ENCODE assay signal across 9 cellular contexts in genomic region chr1:6889875-6890480, GRCh38.
DNase-seq lines count a peak whose midpoint lies in the region; ATAC-seq, FAIRE-seq and TF ChIP-seq lines count a peak whose summit lies in the region.
"Had no signal": no experiment of that assay in that cellular context is flagged by ENCODE, and none has a peak within 500 bp of the region (broad histone marks: within the 10 kb centered on the region; RNA-seq: fewer than 3 reads in every experiment).

No MANE protein-coding gene starts in this region.

- TF ChIP-seq POLR2A in H54 (IDR thresholded peaks at IDR 0.05; ENCODE audit: low read depth, low read length) = no peak

- H3K9me3 Mint-ChIP-seq in activated T-cell treated with anti-CD3 and anti-CD28 coated beads, Interleukin-2, amount 50 U/mL, for 72 hours = no peaks in the 10 kb centered on the region
- H3K9me3 Mint-ChIP-seq: IgD-negative memory B cell had no signal

- peak; percentile 56 to 58 for ATAC-seq in activated T-cell treated with anti-CD3 and anti-CD28 coated beads, Interleukin-2, amount 50 U/mL, for 72 hours (replicated peaks in 1 of 2)
- peak; percentile 63 for ATAC-seq in Right ventricle myocardium inferior
- no peak for ATAC-seq in HG02610 (IDR thresholded peaks at IDR 0.05; ENCODE audit: unreplicated experiment)
- ATAC-seq in HG02798 (IDR thresholded peaks at IDR 0.05; ENCODE audit: poor library complexity, unreplicated experiment) = no peak

- FAIRE-seq in H54 (lab: Jason Lieb, UNC) = peak; percentile 70

- H3K36me3 Mint-ChIP-seq in activated T-cell treated with anti-CD3 and anti-CD28 coated beads, Interleukin-2, amount 50 U/mL, for 72 hours (ENCODE audit: insufficient read depth in 2 of 2) = no peaks in the 10 kb centered on the region

- peak; percentile 57 for DNase-seq in CD1c-positive myeloid dendritic cell (ENCODE audit: extremely low spot score)
- peak; percentile 9 for DNase-seq in H54 (ENCODE audit: insufficient read length, low spot score)
- DNase-seq in NOMO-1 (lab: John Stamatoyannopoulos, UW; ENCODE audit: unreplicated experiment in 2 of 2) = peak; percentile 8 to 19
- peak; percentile 32 to 40 for DNase-seq in activated T-cell treated with anti-CD3 and anti-CD28 coated beads, Interleukin-2, amount 50 U/mL, for 72 hours
- no peak for DNase-seq in Right ventricle myocardium inferior (ENCODE audit: missing footprints)
- DNase-seq in pulmonary artery endothelial cell (ENCODE audit: low read depth, low spot score) = peak; percentile 15

- intact Hi-C loops in Right ventricle myocardium inferior (cut with DNase I) = loop anchor here (5.0 kb wide), 2 partner anchors 98 to 163 kb away; no protein-coding TSS in a partner anchor

- H3K4me3 Mint-ChIP-seq in activated T-cell treated with anti-CD3 and anti-CD28 coated beads, Interleukin-2, amount 50 U/mL, for 72 hours = no peak overlapping the region
- H3K4me3 Mint-ChIP-seq: IgD-negative memory B cell had no signal

- H3K4me1 Mint-ChIP-seq in activated T-cell treated with anti-CD3 and anti-CD28 coated beads, Interleukin-2, amount 50 U/mL, for 72 hours (ENCODE audit: low read depth) = peaks cover under 1% of the 10 kb centered on the region

- no peaks in the 10 kb centered on the region for H3K27me3 Mint-ChIP-seq in activated T-cell treated with anti-CD3 and anti-CD28 coated beads, Interleukin-2, amount 50 U/mL, for 72 hours (ENCODE audit: low read depth)
- H3K27me3 Mint-ChIP-seq: IgD-negative memory B cell had no signal

- H3K27ac Mint-ChIP-seq in activated T-cell treated with anti-CD3 and anti-CD28 coated beads, Interleukin-2, amount 50 U/mL, for 72 hours = no peak overlapping the region
- H3K27ac Mint-ChIP-seq: IgD-negative memory B cell had no signal

Comparison
In these comparisons a context has a peak if more than half of its experiments do, and no peak if none do; other contexts are left out.
1. ATAC-seq: peak in activated T-cell treated with anti-CD3 and anti-CD28 coated beads, Interleukin-2, amount 50 U/mL, for 72 hours (2 of 2) and Right ventricle myocardium inferior (single experiment); none in HG02610 (single experiment) and HG02798 (single experiment).